1 cellular context compared by ENCODE assay signal in the genomic region with DNA sequence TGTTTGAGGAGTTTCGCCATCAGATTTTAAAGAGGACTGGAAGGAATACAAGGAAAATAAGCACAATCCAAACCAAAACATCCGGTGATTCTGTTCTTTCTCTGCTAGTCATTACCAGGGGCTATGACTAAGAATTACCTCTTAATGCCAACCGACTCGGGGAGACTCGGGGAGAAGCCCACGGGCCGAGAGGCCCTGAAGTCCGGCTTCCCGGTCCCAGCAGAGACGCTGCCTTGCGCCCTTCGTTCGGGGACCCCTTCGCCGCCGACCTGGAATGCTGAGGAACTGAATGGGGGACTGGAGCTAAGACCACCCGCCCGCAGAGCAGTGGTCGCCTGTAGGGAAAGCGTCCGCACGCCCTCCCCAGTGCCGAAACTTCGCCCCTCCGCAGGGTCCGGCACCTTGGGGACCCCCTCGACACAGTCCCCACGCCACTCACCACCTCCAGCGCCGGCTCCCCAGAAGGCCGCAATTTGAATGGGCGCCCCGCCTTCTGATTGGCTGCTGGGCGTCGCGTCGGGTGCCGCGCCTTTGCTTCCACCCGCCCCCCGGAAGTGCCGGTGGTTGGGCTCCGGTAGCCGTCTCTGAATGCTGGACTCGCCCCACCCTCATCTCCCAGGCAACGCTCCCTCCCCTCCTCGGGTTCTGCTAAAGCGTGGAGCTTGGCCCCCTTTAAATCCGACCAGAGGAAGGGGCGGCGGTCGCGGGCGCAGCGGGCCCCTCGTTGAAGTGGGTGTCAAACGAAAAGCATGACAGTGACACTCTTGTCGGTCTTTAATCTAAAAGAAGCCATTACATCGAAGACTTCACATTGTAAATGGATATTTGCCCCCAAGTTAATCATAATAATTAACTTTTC.
A peak's percentile ranks its signal among the peaks of the same experiment; 100 is the strongest.
TF ChIP-seq lines count a peak whose summit lies in the region.

A gene with protein sequence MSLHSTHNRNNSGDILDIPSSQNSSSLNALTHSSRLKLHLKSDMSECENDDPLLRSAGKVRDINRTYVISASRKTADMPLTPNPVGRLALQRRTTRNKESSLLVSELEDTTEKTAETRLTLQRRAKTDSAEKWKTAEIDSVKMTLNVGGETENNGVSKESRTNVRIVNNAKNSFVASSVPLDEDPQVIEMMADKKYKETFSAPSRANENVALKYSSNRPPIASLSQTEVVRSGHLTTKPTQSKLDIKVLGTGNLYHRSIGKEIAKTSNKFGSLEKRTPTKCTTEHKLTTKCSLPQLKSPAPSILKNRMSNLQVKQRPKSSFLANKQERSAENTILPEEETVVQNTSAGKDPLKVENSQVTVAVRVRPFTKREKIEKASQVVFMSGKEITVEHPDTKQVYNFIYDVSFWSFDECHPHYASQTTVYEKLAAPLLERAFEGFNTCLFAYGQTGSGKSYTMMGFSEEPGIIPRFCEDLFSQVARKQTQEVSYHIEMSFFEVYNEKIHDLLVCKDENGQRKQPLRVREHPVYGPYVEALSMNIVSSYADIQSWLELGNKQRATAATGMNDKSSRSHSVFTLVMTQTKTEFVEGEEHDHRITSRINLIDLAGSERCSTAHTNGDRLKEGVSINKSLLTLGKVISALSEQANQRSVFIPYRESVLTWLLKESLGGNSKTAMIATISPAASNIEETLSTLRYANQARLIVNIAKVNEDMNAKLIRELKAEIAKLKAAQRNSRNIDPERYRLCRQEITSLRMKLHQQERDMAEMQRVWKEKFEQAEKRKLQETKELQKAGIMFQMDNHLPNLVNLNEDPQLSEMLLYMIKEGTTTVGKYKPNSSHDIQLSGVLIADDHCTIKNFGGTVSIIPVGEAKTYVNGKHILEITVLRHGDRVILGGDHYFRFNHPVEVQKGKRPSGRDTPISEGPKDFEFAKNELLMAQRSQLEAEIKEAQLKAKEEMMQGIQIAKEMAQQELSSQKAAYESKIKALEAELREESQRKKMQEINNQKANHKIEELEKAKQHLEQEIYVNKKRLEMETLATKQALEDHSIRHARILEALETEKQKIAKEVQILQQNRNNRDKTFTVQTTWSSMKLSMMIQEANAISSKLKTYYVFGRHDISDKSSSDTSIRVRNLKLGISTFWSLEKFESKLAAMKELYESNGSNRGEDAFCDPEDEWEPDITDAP (N-terminal part only) (minus strand): TSS at position 479 of the 859 bp plus-strand sequence. CDS start 2,028 bp downstream, outside the sequence.

TF ChIP-seq in endothelial cell of umbilical vein, 7 proteins besides CTCF, POLR2A, EP300 and RAD21:
- TF ChIP-seq GATA2 (IDR thresholded peaks at IDR 0.05; ENCODE audit: insufficient read depth, insufficient read length, low read depth, low read length) (peak; percentile 20), FOS (IDR thresholded peaks at IDR 0.05; ENCODE audit: borderline replicate concordance, insufficient read depth, low read length) (peak; percentile 67), MYC (IDR thresholded peaks at IDR 0.05; ENCODE audit: low read depth, low read length) (no peak), JUN (IDR thresholded peaks at IDR 0.05; ENCODE audit: borderline replicate concordance, insufficient read depth, insufficient read length, low read depth) (peak; percentile 59), EZH2 (IDR thresholded peaks at IDR 0.05; ENCODE audit: borderline replicate concordance, low read depth, low read length, severe bottlenecking) (no peak), POLR2AphosphoS5 (IDR thresholded peaks at IDR 0.05; ENCODE audit: insufficient read depth, low read depth, low read length) (peak; percentile 74)
- TF ChIP-seq, protein P1, sequence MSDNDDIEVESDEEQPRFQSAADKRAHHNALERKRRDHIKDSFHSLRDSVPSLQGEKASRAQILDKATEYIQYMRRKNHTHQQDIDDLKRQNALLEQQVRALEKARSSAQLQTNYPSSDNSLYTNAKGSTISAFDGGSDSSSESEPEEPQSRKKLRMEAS (IDR thresholded peaks at IDR 0.05; ENCODE audit: insufficient read depth, insufficient read length): no peak
